8 cellular contexts compared by ENCODE assay signal in genomic region chr16:68069511-68070248, GRCh38. TPM values are rescaled to one million over a fixed set of nuclear protein-coding genes. Genes with fewer than 3 reads are reported as not detected.
DNase-seq lines count a peak whose midpoint lies in the region; ATAC-seq, FAIRE-seq and TF ChIP-seq lines count a peak whose summit lies in the region.

No MANE protein-coding gene starts in this region.

- H3K79me2 ChIP-seq in GM12878 (ENCODE audit: control insufficient read depth, insufficient read depth, low read length) = no peaks in the 10 kb centered on the region

- RAD21 ChIA-PET in GM12878 (lab: Charles Lee; ENCODE audit: unreplicated experiment) = interaction anchor here (0.7 to 9.8 kb wide), 5 partner anchors 10 to 51 kb away, joined by 3 to 105 read pairs (median 3); partner anchors contain the start of gene NFATC3

- TF ChIP-seq CTCF in GM12878 (IDR thresholded peaks at IDR 0.05 in 2 of 3, conservative IDR thresholded peaks at IDR 0.05 in 1 of 3; ENCODE audit: control insufficient read depth in 2 of 3, extremely low read depth in 1 of 3, insufficient read depth in 1 of 3, low read depth in 3 of 3, low read length in 3 of 3) (no peak), osteocyte (IDR thresholded peaks at IDR 0.05) (no peak)

- ATAC-seq in GM12878 = no peak
- ATAC-seq in HG03280 (IDR thresholded peaks at IDR 0.05; ENCODE audit: unreplicated experiment) = no peak
- ATAC-seq in HG03460 (IDR thresholded peaks at IDR 0.05; ENCODE audit: unreplicated experiment) = no peak
- no peak for ATAC-seq in GM21390 (IDR thresholded peaks at IDR 0.05; ENCODE audit: unreplicated experiment)

- peak overlapping the region; percentile 42 for H3K27ac ChIP-seq in GM12878 (ENCODE audit: control insufficient read depth, insufficient read depth)

- no peaks in the 10 kb centered on the region for H3K9me3 Mint-ChIP-seq in osteocyte (ENCODE audit: unreplicated experiment)

- POLR2A ChIA-PET in GM12878 (lab: Charles Lee) = interaction anchor here (0.9 to 8.8 kb wide), 4 partner anchors 8 to 175 kb away, joined by 3 to 135 read pairs (median 4); partner anchors contain the start of genes NFATC3 and PLA2G15

- H3K4me3 ChIP-seq in GM12878 = no peak overlapping the region

- H3K4me1 Mint-ChIP-seq in osteocyte (ENCODE audit: unreplicated experiment) = peaks cover 20% of the 10 kb centered on the region

- H3K27me3 ChIP-seq in GM12878 (replicated peaks in 1 of 2; ENCODE audit: control insufficient read depth in 2 of 2, insufficient read depth in 2 of 2, low read length in 1 of 2) = no peaks in the 10 kb centered on the region

- intact Hi-C loops in GM12878 (cut with micrococcal nuclease; ENCODE audit: unreplicated experiment) = no loop called here

- peaks cover 30% of the 10 kb centered on the region for H3K4me1 ChIP-seq in GM12878 (ENCODE audit: control insufficient read depth, insufficient read depth, low read length)

- no peaks in the 10 kb centered on the region for H3K9me3 ChIP-seq in GM12878 (replicated peaks; ENCODE audit: control insufficient read depth, insufficient read depth, low read length)

- TF ChIP-seq RAD21 in GM12878 (IDR thresholded peaks at IDR 0.05; ENCODE audit: insufficient read depth, low read depth, low read length) = no peak

- TF ChIP-seq POLR2A in GM12878 (IDR thresholded peaks at IDR 0.05; ENCODE audit: low read depth, low read length) = no peak

- peaks cover 21 to 32% of the 10 kb centered on the region in 2 experiments; a peak in 3 of 4 replicates for H3K36me3 ChIP-seq in GM12878 (ENCODE audit: control insufficient read depth in 2 of 2, insufficient read depth in 2 of 2, low read length in 1 of 2)

- in situ Hi-C loops in GM12878 (cut with MboI) = no loop called here

- H3K36me3 Mint-ChIP-seq in osteocyte (ENCODE audit: unreplicated experiment) = peaks cover 17% of the 10 kb centered on the region

- BruUV-seq in GM12878 (replicated peaks; lab: Mats Ljungman, UMichigan) = no TSS peak

- TF ChIP-seq EP300 in GM12878 (IDR thresholded peaks at IDR 0.05; ENCODE audit: borderline replicate concordance in 1 of 2, control insufficient read depth in 1 of 2, low read depth in 2 of 2, low read length in 2 of 2) = no peak

- H4K20me1 ChIP-seq in GM12878 (ENCODE audit: control insufficient read depth, insufficient read depth) = no peaks in the 10 kb centered on the region

- no peaks in the 10 kb centered on the region for H3K27me3 Mint-ChIP-seq in osteocyte (ENCODE audit: unreplicated experiment)

- peak; percentile 78 for DNase-seq in DMS53 treated with DMSO at 0.1 percent for 48 hours (lab: John Stamatoyannopoulos, UW; ENCODE audit: unreplicated experiment)
- DNase-seq in NCI-H524 treated with DMSO at 0.1 percent for 48 hours (lab: John Stamatoyannopoulos, UW) = peak; percentile 64
- DNase-seq in GM12878 (ENCODE audit: low read depth, low spot score) = no peak
- peak; percentile 73 for DNase-seq in osteocyte (ENCODE audit: extremely low spot score, unreplicated experiment)
- DNase-seq in cerebellar nuclear complex (lab: John Stamatoyannopoulos, UW) = no peak

- no peak overlapping the region for H3K9ac ChIP-seq in GM12878 (ENCODE audit: control insufficient read depth, insufficient read depth, low read length)

- SMC1A ChIA-PET in GM12878 (lab: Charles Lee; ENCODE audit: uncharacterized antibody, unreplicated experiment) = interaction anchor here (0.6 to 3.7 kb wide), 8 partner anchors 14 to 195 kb away, joined by 3 to 25 read pairs (median 4); partner anchors contain the start of genes NFATC3 and SLC7A6

- H2AFZ ChIP-seq in GM12878 (ENCODE audit: control insufficient read depth, low read depth, low read length) = no peak overlapping the region

- 78% methylated on average over 7 of the region's 7 CpGs for WGBS in GM12878 (ENCODE audit: insufficient coverage, insufficient replicate concordance, low lambda C conversion rate, missing lambda C conversion rate)

- no peak overlapping the region for H3K27ac Mint-ChIP-seq in osteocyte (ENCODE audit: unreplicated experiment)

- FAIRE-seq in GM12878 (lab: Jason Lieb, UNC) = no peak

- CTCF ChIA-PET in GM12878 (lab: Yijun Ruan, JAX) = interaction anchor here (0.7 to 8.2 kb wide), 9 partner anchors 8 to 225 kb away, joined by 3 to 109 read pairs (median 3); partner anchors contain the start of gene NFATC3

- H3K4me3 Mint-ChIP-seq in osteocyte (ENCODE audit: unreplicated experiment) = no peak overlapping the region

- H3K4me2 ChIP-seq in GM12878 (ENCODE audit: control insufficient read depth, insufficient read depth) = no peak overlapping the region

RNA-seq across cellular contexts. Expression of gene NFATC3, which starts 15.5 kb away (rescaled TPM):
- total RNA-seq in GM12878 (2013; cell fraction: nucleolus; rRNA removed) = 72.1 and 76.3 TPM in 2 replicates
- total RNA-seq in GM12878 (2014; rRNA removed) (25.8 and 27.6 TPM in 2 replicates), GM12878 (2014; rRNA removed; fragmentation: Illumina TruSeq; extraction: Trizol) (21.2 and 23.2 TPM in 2 replicates), GM12878 (2021) (37.6 and 37.8 TPM in 2 replicates), osteocyte (42.0 and 42.3 TPM in 2 replicates)
- polyA plus RNA-seq in GM12878 (2011; ENCODE audit: low read depth) = 8.0 TPM
- polyA plus RNA-seq in GM12878 (2011; rRNA removed) (31.3 and 34.7 TPM in 2 replicates), GM12878 (2014; fragmentation: Illumina TruSeq; extraction: Trizol) (24.4 and 29.5 TPM in 2 replicates), GM12878 (2014; fragmentation: Nextera tagmentation; extraction: Ambion mirVana) (1 to 10 TPM; 4.2 to 5.5 TPM), GM12878 (2014; rRNA removed) (20.9 and 23.6 TPM in 2 replicates), GM12878 (2016; fragmentation: Nextera tagmentation; extraction: Ambion mirVana) (10 to 100 TPM; 25.4 to 32.2 TPM)
- 26.9 and 27.8 TPM in 2 replicates for polyA plus RNA-seq in GM12878 (2011; cell fraction: cytosol; rRNA removed)
- polyA plus RNA-seq in GM12878 (2011; cell fraction: nucleus; rRNA removed) = 18.5 and 19.7 TPM in 2 replicates
- polyA plus RNA-seq in GM12878 (2012) = 9.8 and 10.5 TPM in 2 replicates
- polyA minus RNA-seq in GM12878 (2011; rRNA and poly(A)+ RNA removed) = 113 and 115 TPM in 2 replicates
- polyA minus RNA-seq in GM12878 (2011; cell fraction: cytosol; rRNA and poly(A)+ RNA removed) = 29.3 and 32.2 TPM in 2 replicates
- 27.4 and 39.6 TPM in 2 replicates for polyA minus RNA-seq in GM12878 (2011; cell fraction: nucleus; rRNA and poly(A)+ RNA removed)

RNA-seq across cellular contexts. Expression of gene DUS2, which starts 46.6 kb away (rescaled TPM):
- 38.8 and 41.3 TPM in 2 replicates for total RNA-seq in GM12878 (2013; cell fraction: nucleolus; rRNA removed)
- total RNA-seq in GM12878 (2014; rRNA removed) = 28.7 and 33.5 TPM in 2 replicates
- 25.8 and 26.4 TPM in 2 replicates for total RNA-seq in GM12878 (2014; rRNA removed; fragmentation: Illumina TruSeq; extraction: Trizol)
- 25.2 and 28.1 TPM in 2 replicates for total RNA-seq in GM12878 (2021)
- 22.0 TPM for polyA plus RNA-seq in GM12878 (2011; ENCODE audit: low read depth)
- polyA plus RNA-seq in GM12878 (2011; rRNA removed) = 12.4 and 17.9 TPM in 2 replicates
- polyA plus RNA-seq in GM12878 (2011; cell fraction: cytosol; rRNA removed) = 24.7 and 29.1 TPM in 2 replicates
- polyA plus RNA-seq in GM12878 (2011; cell fraction: nucleus; rRNA removed) = 45.5 and 48.1 TPM in 2 replicates
- 23.1 and 24.4 TPM in 2 replicates for polyA plus RNA-seq in GM12878 (2012)
- polyA plus RNA-seq in GM12878 (2014; fragmentation: Illumina TruSeq; extraction: Trizol) = 18.9 and 24.6 TPM in 2 replicates
- polyA plus RNA-seq in GM12878 (2014; fragmentation: Nextera tagmentation; extraction: Ambion mirVana) = 1 to 10 TPM; 4.8 to 7.8 TPM
- 21.7 and 23.0 TPM in 2 replicates for polyA plus RNA-seq in GM12878 (2014; rRNA removed)
- polyA plus RNA-seq in GM12878 (2016; fragmentation: Nextera tagmentation; extraction: Ambion mirVana) = 10 to 100 TPM; 28.9 to 32.3 TPM
- 23.3 and 26.8 TPM in 2 replicates for polyA minus RNA-seq in GM12878 (2011; rRNA and poly(A)+ RNA removed)
- 10.0 TPM in 2 replicates for polyA minus RNA-seq in GM12878 (2011; cell fraction: cytosol; rRNA and poly(A)+ RNA removed)
- polyA minus RNA-seq in GM12878 (2011; cell fraction: nucleus; rRNA and poly(A)+ RNA removed) = 17.7 and 24.9 TPM in 2 replicates
- 13.6 and 17.2 TPM in 2 replicates for total RNA-seq in osteocyte

RNA-seq across cellular contexts. Expression of gene DDX28, which starts 46.6 kb away (rescaled TPM):
- total RNA-seq in GM12878 (2013; cell fraction: nucleolus; rRNA removed) = 13.7 and 15.9 TPM in 2 replicates
- total RNA-seq in GM12878 (2014; rRNA removed) (20.1 and 24.1 TPM in 2 replicates), GM12878 (2014; rRNA removed; fragmentation: Illumina TruSeq; extraction: Trizol) (14.8 and 15.8 TPM in 2 replicates), GM12878 (2021) (25.4 and 25.5 TPM in 2 replicates), osteocyte (7.5 and 8.8 TPM in 2 replicates)
- polyA plus RNA-seq in GM12878 (2011; ENCODE audit: low read depth) = 12.2 TPM
- polyA plus RNA-seq in GM12878 (2011; rRNA removed) (10.3 and 15.3 TPM in 2 replicates), GM12878 (2014; fragmentation: Illumina TruSeq; extraction: Trizol) (14.3 and 14.5 TPM in 2 replicates), GM12878 (2014; fragmentation: Nextera tagmentation; extraction: Ambion mirVana) (1 to 10 TPM; 3.6 to 7.2 TPM), GM12878 (2014; rRNA removed) (29.3 and 32.3 TPM in 2 replicates), GM12878 (2016; fragmentation: Nextera tagmentation; extraction: Ambion mirVana) (10 to 100 TPM; 34.1 to 40.4 TPM)
- 14.2 and 21.8 TPM in 2 replicates for polyA plus RNA-seq in GM12878 (2011; cell fraction: cytosol; rRNA removed)
- 15.9 and 17.2 TPM in 2 replicates for polyA plus RNA-seq in GM12878 (2011; cell fraction: nucleus; rRNA removed)
- polyA plus RNA-seq in GM12878 (2012) = 13.2 and 14.4 TPM in 2 replicates
- polyA minus RNA-seq in GM12878 (2011; rRNA and poly(A)+ RNA removed) = 12.5 and 19.6 TPM in 2 replicates
- 3.5 and 6.2 TPM in 2 replicates for polyA minus RNA-seq in GM12878 (2011; cell fraction: cytosol; rRNA and poly(A)+ RNA removed)
- 12.8 and 17.3 TPM in 2 replicates for polyA minus RNA-seq in GM12878 (2011; cell fraction: nucleus; rRNA and poly(A)+ RNA removed)

RNA-seq across cellular contexts. Expression of gene DPEP2NB, which starts 54.0 kb away (rescaled TPM):
- not detected in 2 replicates for total RNA-seq in GM12878 (2013; cell fraction: nucleolus; rRNA removed)
- not detected in 2 replicates for total RNA-seq in GM12878 (2014; rRNA removed)
- total RNA-seq in GM12878 (2014; rRNA removed; fragmentation: Illumina TruSeq; extraction: Trizol) = not detected in 2 replicates
- not detected in 2 replicates for total RNA-seq in GM12878 (2021)
- polyA plus RNA-seq in GM12878 (2011; ENCODE audit: low read depth) = not detected
- not detected in 2 replicates for polyA plus RNA-seq in GM12878 (2011; rRNA removed)
- 0.05 TPM in 1 of 2 replicates, not detected in the other for polyA plus RNA-seq in GM12878 (2011; cell fraction: cytosol; rRNA removed)
- not detected in 2 replicates for polyA plus RNA-seq in GM12878 (2011; cell fraction: nucleus; rRNA removed)
- not detected in 2 replicates for polyA plus RNA-seq in GM12878 (2012)
- polyA plus RNA-seq in GM12878 (2014; fragmentation: Illumina TruSeq; extraction: Trizol) = not detected in 2 replicates
- not detected for polyA plus RNA-seq in GM12878 (2014; fragmentation: Nextera tagmentation; extraction: Ambion mirVana)
- polyA plus RNA-seq in GM12878 (2014; rRNA removed) = not detected in 2 replicates
- polyA plus RNA-seq in GM12878 (2016; fragmentation: Nextera tagmentation; extraction: Ambion mirVana) = not detected
- polyA minus RNA-seq in GM12878 (2011; rRNA and poly(A)+ RNA removed) = not detected in 2 replicates
- not detected in 2 replicates for polyA minus RNA-seq in GM12878 (2011; cell fraction: cytosol; rRNA and poly(A)+ RNA removed)
- not detected in 2 replicates for polyA minus RNA-seq in GM12878 (2011; cell fraction: nucleus; rRNA and poly(A)+ RNA removed)
- not detected in 2 replicates for total RNA-seq in osteocyte

Comparison
In these comparisons a context has a peak if more than half of its experiments do, and no peak if none do; other contexts are left out.
1. DNase-seq: peak in DMS53 treated with DMSO at 0.1 percent for 48 hours (single experiment), NCI-H524 treated with DMSO at 0.1 percent for 48 hours (single experiment) and osteocyte (single experiment); none in GM12878 (single experiment) and cerebellar nuclear complex (0 of 2).